In the genomic region with DNA sequence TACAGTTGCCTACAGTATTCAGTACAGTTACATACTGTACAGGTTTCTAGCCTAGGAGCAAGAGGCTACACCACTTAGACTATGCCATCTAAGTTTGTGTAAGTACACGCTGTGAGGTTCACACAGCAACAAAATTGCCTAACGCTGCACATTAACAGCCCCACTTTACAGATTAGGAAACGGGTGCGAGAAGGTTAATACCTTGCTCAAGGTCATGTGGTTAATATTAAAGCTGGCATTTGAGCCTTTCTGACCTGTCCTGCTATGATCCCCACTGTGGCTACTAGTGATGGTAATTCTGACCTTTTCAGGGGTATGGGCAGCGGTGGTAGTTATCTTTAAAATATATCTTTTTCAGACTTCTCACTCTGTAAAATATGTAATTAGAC, we compare ENCODE assay signal across 9 cellular contexts. TPM values are rescaled to one million over a fixed set of nuclear protein-coding genes. Genes with fewer than 3 reads are reported as not detected.
DNase-seq lines count a peak whose midpoint lies in the region; ATAC-seq, FAIRE-seq and TF ChIP-seq lines count a peak whose summit lies in the region.
"Had no signal": no experiment of that assay in that cellular context is flagged by ENCODE, and none has a peak within 500 bp of the region (broad histone marks: within the 10 kb centered on the region; RNA-seq: fewer than 3 reads in every experiment).

No MANE protein-coding gene starts in this region.

- H3K4me3 Mint-ChIP-seq in CD4-positive, alpha-beta memory T cell = peak overlapping the region in 7 of 8 donors; percentile 39 to 86 (median 65)

- H3K4me1 Mint-ChIP-seq in CD4-positive, alpha-beta memory T cell = peaks cover 58 to 81% (median 68%) of the 10 kb centered on the region in 4 donors

- no peaks in the 10 kb centered on the region for H3K27me3 Mint-ChIP-seq in CD4-positive, alpha-beta memory T cell

- intact Hi-C loops in CD4-positive, alpha-beta memory T cell (cut with micrococcal nuclease) = no loop called here

- no peak for TF ChIP-seq CTCF in neutrophil (IDR thresholded peaks at IDR 0.05)

- peak overlapping the region; percentile 49 to 82 (median 66) for H3K27ac Mint-ChIP-seq in CD4-positive, alpha-beta memory T cell

- no peaks in the 10 kb centered on the region for H3K9me3 ChIP-seq in CD4-positive, alpha-beta memory T cell (ENCODE audit: control insufficient read depth in 1 of 2, low read length in 2 of 2)
- H3K9me3 ChIP-seq in effector memory CD4-positive, alpha-beta T cell (ENCODE audit: control insufficient read depth, low read length) = no peaks in the 10 kb centered on the region
- no peaks in the 10 kb centered on the region for H3K9me3 ChIP-seq in neutrophil

- H3K36me3 ChIP-seq in CD4-positive, alpha-beta memory T cell (ENCODE audit: insufficient read depth, low read length) = no peaks in the 10 kb centered on the region
- H3K36me3 ChIP-seq in effector memory CD4-positive, alpha-beta T cell (ENCODE audit: control insufficient read depth, insufficient read depth, low read length) = peaks cover 7% of the 10 kb centered on the region
- H3K36me3 ChIP-seq in neutrophil = no peaks in the 10 kb centered on the region

- POLR2A ChIA-PET in CD4-positive, alpha-beta memory T cell (lab: Charles Lee; ENCODE audit: partially characterized antibody) = interaction anchor here (0.8 to 1.7 kb wide), 3 partner anchors 8 to 22 kb away, joined by 3 to 4 read pairs (median 3); partner anchors contain the start of gene ACVR1B

- no peak for FAIRE-seq in RCC 7860 (lab: Jason Lieb, UNC)

- ATAC-seq in GM18505 (IDR thresholded peaks at IDR 0.05; ENCODE audit: unreplicated experiment) = no peak

- H3K4me3 ChIP-seq in CD4-positive, alpha-beta memory T cell (ENCODE audit: low read length in 2 of 2) = peak overlapping the region in 1 of 2 donors; percentile 27
- H3K4me3 ChIP-seq in effector memory CD4-positive, alpha-beta T cell (ENCODE audit: insufficient read depth, low read depth, low read length, poor library complexity, severe bottlenecking) = peak overlapping the region; percentile 11
- H3K4me3 ChIP-seq in neutrophil (ENCODE audit: low read depth in 1 of 2, low read length in 1 of 2) = peak overlapping the region; percentile 45 to 62

- no peaks in the 10 kb centered on the region for H3K27me3 ChIP-seq in CD4-positive, alpha-beta memory T cell (ENCODE audit: insufficient read depth, low read length)
- H3K27me3 ChIP-seq in effector memory CD4-positive, alpha-beta T cell (replicated peaks; ENCODE audit: control insufficient read depth, insufficient read depth, low read length, poor library complexity, severe bottlenecking) = no peaks in the 10 kb centered on the region
- no peaks in the 10 kb centered on the region for H3K27me3 ChIP-seq in neutrophil

- H3K27ac ChIP-seq in CD4-positive, alpha-beta memory T cell (ENCODE audit: low read depth, low read length) = peak overlapping the region; percentile 12
- peak overlapping the region; percentile 29 for H3K27ac ChIP-seq in effector memory CD4-positive, alpha-beta T cell (ENCODE audit: insufficient read depth, low read length, poor library complexity, severe bottlenecking)
- H3K27ac ChIP-seq in neutrophil = peak overlapping the region; percentile 90

- no peaks in the 10 kb centered on the region for H3K9me3 Mint-ChIP-seq in CD4-positive, alpha-beta memory T cell

- no peak for TF ChIP-seq POLR2A in GM18505 (IDR thresholded peaks at IDR 0.05; ENCODE audit: borderline replicate concordance, extremely low read depth, insufficient read depth, insufficient read length)

- H3K36me3 Mint-ChIP-seq in CD4-positive, alpha-beta memory T cell = peaks cover 12 to 18% of the 10 kb centered on the region in 2 donors

- CTCF ChIA-PET in CD4-positive, alpha-beta memory T cell (lab: Charles Lee; ENCODE audit: partially characterized antibody) = interaction anchor here (2.2 to 7.6 kb wide), 8 partner anchors 9 to 49 kb away, joined by 6 to 61 read pairs (median 10); no protein-coding TSS in a partner anchor

- no peak for DNase-seq in CD4-positive, alpha-beta memory T cell
- DNase-seq in NCI-H226 (peak; percentile 41), cerebellum (ENCODE audit: low spot score) (no peak), RCC 7860 (ENCODE audit: low spot score) (no peak), T1000 (lab: John Stamatoyannopoulos, UW) (no peak)
- no peak for DNase-seq in effector memory CD4-positive, alpha-beta T cell

- H3K4me1 ChIP-seq in CD4-positive, alpha-beta memory T cell (ENCODE audit: insufficient read depth, low read length) = peaks cover 62% of the 10 kb centered on the region
- peaks cover 55% of the 10 kb centered on the region for H3K4me1 ChIP-seq in effector memory CD4-positive, alpha-beta T cell (ENCODE audit: control insufficient read depth, insufficient read depth, low read length, poor library complexity, severe bottlenecking)
- peaks cover 79 to 86% of the 10 kb centered on the region in 2 experiments for H3K4me1 ChIP-seq in neutrophil (ENCODE audit: control insufficient read depth in 1 of 2, insufficient read depth in 1 of 2, low read depth in 1 of 2, low read length in 1 of 2)

RNA-seq across cellular contexts. Expression of gene ACVR1B, which starts 20.9 kb away (rescaled TPM):
- 10 to 100 TPM; 10.8 to 12.6 TPM for total RNA-seq in CD4-positive, alpha-beta memory T cell
- polyA plus RNA-seq in CD4-positive, alpha-beta memory T cell = 1 to 10 TPM in 1 of 2 donors, under 1 TPM in 1; 0.42 to 2.5 TPM
- total RNA-seq in cerebellum = 36.5 TPM

RNA-seq across cellular contexts. Expression of gene TAMALIN, which starts 34.3 kb away (rescaled TPM):
- total RNA-seq in CD4-positive, alpha-beta memory T cell = 10 to 100 TPM; 30.5 to 31.7 TPM
- polyA plus RNA-seq in CD4-positive, alpha-beta memory T cell = 1 to 10 TPM; 1.2 to 5.3 TPM
- 5.4 TPM for total RNA-seq in cerebellum
- total RNA-seq: NCI-H460 had no signal

Comparison
In these comparisons a context has a peak if more than half of its experiments do, and no peak if none do; other contexts are left out.
1. H3K27ac ChIP-seq: peak in every context shown above with its lines; median percentile 90 in neutrophil; 29 in effector memory CD4-positive, alpha-beta T cell; 12 in CD4-positive, alpha-beta memory T cell.